8 cellular contexts compared by ENCODE assay signal in the genomic region with DNA sequence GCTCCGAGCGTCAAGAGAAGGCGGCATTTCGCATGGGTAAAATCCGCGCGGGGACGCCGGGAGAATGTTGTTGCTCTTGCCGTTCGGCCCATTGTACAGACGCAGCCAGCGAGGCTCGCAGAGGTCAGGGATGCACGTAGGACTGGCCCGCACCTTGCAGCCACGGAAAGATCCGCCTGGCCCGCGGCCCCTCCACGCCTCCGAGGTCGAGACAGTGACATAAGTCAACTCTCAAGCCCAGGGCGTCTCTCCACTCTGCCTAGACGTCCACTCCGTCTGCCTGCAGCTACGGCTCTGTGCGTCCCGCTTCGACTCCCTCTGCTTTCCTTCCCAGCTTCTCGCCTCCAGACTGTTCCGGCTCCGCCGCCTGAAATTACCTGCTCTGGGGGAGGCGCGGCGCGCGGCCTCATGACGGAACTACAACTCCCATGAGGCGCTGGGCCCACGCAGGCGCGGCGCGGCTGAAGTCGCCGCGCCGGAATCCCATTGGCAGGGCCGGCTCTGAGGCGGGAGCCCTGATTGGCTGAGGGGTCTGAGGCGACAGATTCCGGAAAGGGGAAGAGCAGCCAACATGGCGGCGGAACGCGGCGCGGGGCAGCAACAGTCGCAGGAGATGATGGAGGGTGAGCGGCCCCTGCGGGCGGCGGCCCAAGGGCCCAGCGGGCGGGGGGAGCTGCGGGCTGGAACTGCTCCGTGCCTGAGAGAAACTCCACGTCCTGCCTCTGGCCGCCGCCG. TPM values are rescaled to one million over a fixed set of nuclear protein-coding genes. Genes with fewer than 3 reads are reported as not detected.
DNase-seq lines count a peak whose midpoint lies in the region; ATAC-seq and TF ChIP-seq lines count a peak whose summit lies in the region.

A gene with protein sequence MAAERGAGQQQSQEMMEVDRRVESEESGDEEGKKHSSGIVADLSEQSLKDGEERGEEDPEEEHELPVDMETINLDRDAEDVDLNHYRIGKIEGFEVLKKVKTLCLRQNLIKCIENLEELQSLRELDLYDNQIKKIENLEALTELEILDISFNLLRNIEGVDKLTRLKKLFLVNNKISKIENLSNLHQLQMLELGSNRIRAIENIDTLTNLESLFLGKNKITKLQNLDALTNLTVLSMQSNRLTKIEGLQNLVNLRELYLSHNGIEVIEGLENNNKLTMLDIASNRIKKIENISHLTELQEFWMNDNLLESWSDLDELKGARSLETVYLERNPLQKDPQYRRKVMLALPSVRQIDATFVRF (plus strand): TSS at position 543 of the 735 bp plus-strand sequence. CDS start 29 bp downstream, at position 572.

- H3K27me3 ChIP-seq in CD4-positive, alpha-beta memory T cell (ENCODE audit: insufficient read depth, low read length) = no peaks in the 10 kb centered on the region
- no peaks in the 10 kb centered on the region for H3K27me3 ChIP-seq in dorsolateral prefrontal cortex

- H3K4me1 ChIP-seq in CD4-positive, alpha-beta memory T cell (ENCODE audit: insufficient read depth, low read length) = peaks cover 26% of the 10 kb centered on the region

- peak within 1 kb of the TSS; percentile 94 to 99 (median 97) for H3K27ac Mint-ChIP-seq in CD4-positive, alpha-beta memory T cell
- peak within 1 kb of the TSS; percentile 86 for H3K27ac Mint-ChIP-seq in activated CD4-positive, alpha-beta memory T cell treated with anti-CD3 and anti-CD28 coated beads for 36 hours

- peaks cover 0 to 1% (median 0%) of the 10 kb centered on the region in 8 donors for H3K9me3 Mint-ChIP-seq in CD4-positive, alpha-beta memory T cell
- H3K9me3 Mint-ChIP-seq in activated CD4-positive, alpha-beta memory T cell treated with anti-CD3 and anti-CD28 coated beads for 36 hours = no peaks in the 10 kb centered on the region

- H3K9me3 ChIP-seq in CD4-positive, alpha-beta memory T cell (ENCODE audit: control insufficient read depth in 1 of 2, low read length in 2 of 2) = no peaks in the 10 kb centered on the region

- peaks cover 3% of the 10 kb centered on the region for H3K36me3 ChIP-seq in CD4-positive, alpha-beta memory T cell (ENCODE audit: insufficient read depth, low read length)

- no peak for TF ChIP-seq POLR2A in lower leg skin (IDR thresholded peaks at IDR 0.05)

- POLR2A ChIA-PET in CD4-positive, alpha-beta memory T cell (lab: Charles Lee; ENCODE audit: partially characterized antibody) = interaction anchor here (0.6 to 9.0 kb wide), 31 partner anchors 9 to 318 kb away, joined by 3 to 299 read pairs (median 5); partner anchors contain the start of genes HDLBP, MTERF4 and SEPTIN2
- POLR2A ChIA-PET in activated CD4-positive, alpha-beta memory T cell treated with anti-CD3 and anti-CD28 coated beads for 36 hours (lab: Charles Lee) = interaction anchor here (0.6 to 4.4 kb wide), 14 partner anchors 12 to 589 kb away, joined by 3 to 28 read pairs (median 3); partner anchors contain the start of genes DUSP28 and MTERF4

- ATAC-seq in GM19438 (IDR thresholded peaks at IDR 0.05; ENCODE audit: low read depth, unreplicated experiment) (peak; percentile 66), HG03575 (IDR thresholded peaks at IDR 0.05; ENCODE audit: extremely low read depth, insufficient number of reproducible peaks, low FRiP score, unreplicated experiment) (peak; percentile 45)

- H3K36me3 Mint-ChIP-seq in CD4-positive, alpha-beta memory T cell = peaks cover 3 to 25% of the 10 kb centered on the region in 2 donors
- H3K36me3 Mint-ChIP-seq in activated CD4-positive, alpha-beta memory T cell treated with anti-CD3 and anti-CD28 coated beads for 36 hours = peaks cover 9% of the 10 kb centered on the region

- TF ChIP-seq CTCF in dorsolateral prefrontal cortex (IDR thresholded peaks at IDR 0.05 in 54 of 56, conservative IDR thresholded peaks at IDR 0.05 in 2 of 56; ENCODE audit: low read depth in 1 of 56, partially characterized antibody in 56 of 56) (peak in 31 of 56 donors; percentile 6 to 53 (median 24)), lower leg skin (IDR thresholded peaks at IDR 0.05) (no peak)

- CTCF ChIA-PET in CD4-positive, alpha-beta memory T cell (lab: Charles Lee; ENCODE audit: partially characterized antibody) = interaction anchor here (0.6 to 3.9 kb wide), 22 partner anchors 8 to 235 kb away, joined by 3 to 76 read pairs (median 5); partner anchors contain the start of gene MTERF4
- CTCF ChIA-PET in activated CD4-positive, alpha-beta memory T cell treated with anti-CD3 and anti-CD28 coated beads for 36 hours (lab: Charles Lee) = interaction anchor here (0.8 to 3.6 kb wide), 8 partner anchors 8 to 487 kb away, joined by 3 to 30 read pairs (median 4); partner anchors contain the start of gene ATG4B

- peak within 1 kb of the TSS; percentile 70 to 93 for H3K4me3 ChIP-seq in CD4-positive, alpha-beta memory T cell (ENCODE audit: low read length in 2 of 2)
- H3K4me3 ChIP-seq in dorsolateral prefrontal cortex = peak within 1 kb of the TSS; percentile 76 to 100 (median 97)
- peak within 1 kb of the TSS; percentile 93 for H3K4me3 ChIP-seq in lower leg skin (ENCODE audit: low read depth, poor library complexity, severe bottlenecking)

- H3K27ac ChIP-seq in CD4-positive, alpha-beta memory T cell (ENCODE audit: low read depth, low read length) = peak within 1 kb of the TSS; percentile 75
- H3K27ac ChIP-seq in dorsolateral prefrontal cortex = peak within 1 kb of the TSS in 58 of 59 donors; percentile 11 to 97 (median 88)

- peaks cover 29 to 51% (median 44%) of the 10 kb centered on the region in 4 donors for H3K4me1 Mint-ChIP-seq in CD4-positive, alpha-beta memory T cell
- H3K4me1 Mint-ChIP-seq in activated CD4-positive, alpha-beta memory T cell treated with anti-CD3 and anti-CD28 coated beads for 36 hours (ENCODE audit: low read depth) = peaks cover 56% of the 10 kb centered on the region

- H3K27me3 Mint-ChIP-seq in CD4-positive, alpha-beta memory T cell = no peaks in the 10 kb centered on the region
- H3K27me3 Mint-ChIP-seq in activated CD4-positive, alpha-beta memory T cell treated with anti-CD3 and anti-CD28 coated beads for 36 hours = no peaks in the 10 kb centered on the region

- H3K4me3 Mint-ChIP-seq in CD4-positive, alpha-beta memory T cell = peak within 1 kb of the TSS; percentile 93 to 100 (median 100)
- H3K4me3 Mint-ChIP-seq in activated CD4-positive, alpha-beta memory T cell treated with anti-CD3 and anti-CD28 coated beads for 36 hours = peak within 1 kb of the TSS; percentile 93

- intact Hi-C loops in CD4-positive, alpha-beta memory T cell (cut with micrococcal nuclease) = loop anchor here (1.0 to 5.0 kb wide), 8 partner anchors 48 to 358 kb away; partner anchors contain the start of genes HDLBP, MTERF4, SEPTIN2 and STK25
- intact Hi-C loops in activated CD4-positive, alpha-beta memory T cell treated with anti-CD3 and anti-CD28 coated beads for 36 hours (cut with micrococcal nuclease) = loop anchor here (1.0 to 5.0 kb wide), 10 partner anchors 23 to 583 kb away; partner anchors contain the start of genes HDLBP, MTERF4, RNPEPL1 and SEPTIN2
- intact Hi-C loops in dorsolateral prefrontal cortex (cut with DNase I) = loop anchor here (1.0 to 10.0 kb wide), 5 partner anchors 48 to 165 kb away; partner anchors contain the start of genes HDLBP (in 2 of the 2), MTERF4 (in 2 of the 2) and SEPTIN2 (in 2 of the 2)
- intact Hi-C loops in lower leg skin (cut with DNase I; ENCODE audit: low total_unique reads) = no loop called here

- peak; percentile 94 to 97 (median 95) for DNase-seq in CD4-positive, alpha-beta memory T cell
- DNase-seq in NCI-H82 treated with DMSO at 0.1 percent for 48 hours (lab: John Stamatoyannopoulos, UW; ENCODE audit: unreplicated experiment) = peak; percentile 87
- peak; percentile 98 for DNase-seq in activated CD4-positive, alpha-beta memory T cell treated with anti-CD3 and anti-CD28 coated beads for 36 hours
- DNase-seq in dorsolateral prefrontal cortex = peak; percentile 88 to 96 (median 92)
- DNase-seq in lower leg skin (ENCODE audit: low spot score in 2 of 2) = peak; percentile 94 to 99
- peak; percentile 90 to 95 for DNase-seq in stimulated activated CD4-positive, alpha-beta T cell treated with anti-CD3 and anti-CD28 coated beads, Interleukin-4, amount 100 ng/mL, for 48 hours (ENCODE audit: low read depth in 2 of 2)

- WGBS in lower leg skin, 2 donors = 0 to 1% methylated on average over 39 to 56 of the region's 73 CpGs

RNA-seq across cellular contexts. Expression of the gene that starts here (rescaled TPM):
- 10 to 100 TPM; 61.3 to 68.9 TPM for total RNA-seq in CD4-positive, alpha-beta memory T cell
- 100 to 1,000 TPM; 114 to 119 TPM for polyA plus RNA-seq in CD4-positive, alpha-beta memory T cell
- 100 to 1,000 TPM; 123 to 132 TPM for total RNA-seq in activated CD4-positive, alpha-beta memory T cell treated with anti-CD3 and anti-CD28 coated beads for 36 hours
- 100 to 1,000 TPM in 59 of 120 experiments, 10 to 100 TPM in 61; 55.3 to 138 (median 99.6) TPM for total RNA-seq in dorsolateral prefrontal cortex
- total RNA-seq in lower leg skin = 10 to 100 TPM; 36.8 to 68.7 (median 56.4) TPM

Comparison
In these comparisons a context has a peak if more than half of its experiments do, and no peak if none do; other contexts are left out.
1. Peak in every context shown above with its lines: DNase-seq, ATAC-seq, H3K4me3 ChIP-seq and H3K27ac ChIP-seq.
2. CTCF ChIP-seq: peak in dorsolateral prefrontal cortex (31 of 56); none in lower leg skin (0 of 3).